ENCODE assay signal across 8 cellular contexts in the genomic region with DNA sequence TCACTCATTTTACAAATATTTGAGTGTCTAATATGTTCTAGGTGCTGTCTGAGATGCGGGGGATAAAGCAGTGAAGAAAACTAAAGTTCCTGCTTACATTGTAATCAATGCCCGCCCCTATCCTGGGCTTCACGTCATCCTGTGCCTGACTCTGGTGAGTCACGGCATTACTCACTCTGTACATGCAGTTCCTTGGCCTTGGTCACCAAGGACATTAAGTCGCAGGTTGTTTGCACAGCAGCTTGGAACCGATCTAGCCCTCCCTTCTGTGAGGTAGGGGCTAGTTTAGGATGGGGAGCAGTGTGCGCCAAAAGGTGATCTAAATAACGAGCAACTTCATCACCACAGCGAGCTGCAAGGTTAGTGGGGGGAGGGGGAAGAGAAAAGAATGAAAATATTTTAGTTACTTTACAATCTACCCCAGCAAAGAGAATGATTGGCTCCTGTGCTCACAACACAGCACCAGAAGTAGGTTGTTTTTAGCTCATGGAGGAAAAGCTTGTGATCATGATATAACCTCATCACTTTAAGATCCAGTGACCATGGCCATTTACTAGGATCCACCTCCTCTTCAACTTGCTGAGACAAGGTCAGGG. TPM values are rescaled to one million over a fixed set of nuclear protein-coding genes. Genes with fewer than 3 reads are reported as not detected.
A peak's percentile ranks its signal among the peaks of the same experiment; 100 is the strongest.
DNase-seq lines count a peak whose midpoint lies in the region; ATAC-seq and TF ChIP-seq lines count a peak whose summit lies in the region.

No MANE protein-coding gene starts in this region.

- dilution Hi-C loops in IMR-90 (cut with HindIII; ENCODE audit: low sequenced_read_pairs, unreplicated experiment), result no loop called here

- no peaks in the 10 kb centered on the region for H3K9me3 Mint-ChIP-seq in activated naive CD8-positive, alpha-beta T cell treated with anti-CD3 and anti-CD28 coated beads for 36 hours

- H3K4me2 ChIP-seq in IMR-90 (ENCODE audit: low read depth, low read length), result peak overlapping the region; percentile 86

- peak overlapping the region; percentile 60; the same call in 1 of the 2 replicates for H4K5ac ChIP-seq in IMR-90 (ENCODE audit: low read depth, low read length)

- no peaks in the 10 kb centered on the region for H3K9me3 ChIP-seq in IMR-90 (ENCODE audit: control insufficient read depth, insufficient read depth, low read length)
- no peaks in the 10 kb centered on the region for H3K9me3 ChIP-seq in transverse colon

- peaks cover 6% of the 10 kb centered on the region for H3K9me1 ChIP-seq in IMR-90 (ENCODE audit: insufficient read depth, low read length)

- 17% methylated on average over 3 of the region's 9 CpGs; no CpG with 5 or more reads in 1 of the 2 experiments for WGBS in IMR-90 (ENCODE audit: extremely low coverage in 2 of 2, insufficient read length in 1 of 2), 2 experiments
- WGBS in transverse colon (ENCODE audit: low coverage in 1 of 2), 2 donors, result 67% methylated on average over 9 of the region's 9 CpGs; no CpG with 5 or more reads in 1 of the 2 donors

- DNase-seq in IMR-90, result peak; percentile 89
- peak; percentile 20 for DNase-seq in activated naive CD8-positive, alpha-beta T cell treated with anti-CD3 and anti-CD28 coated beads for 36 hours
- peak; percentile 9 to 34 for DNase-seq in left colon
- peak; percentile 26 for DNase-seq in transverse colon
- no peak for DNase-seq in posterior vena cava (ENCODE audit: low spot score)
- no peak for DNase-seq in NCI-H2081 treated with DMSO at 0.1 percent for 48 hours (lab: John Stamatoyannopoulos, UW)

- CTCF ChIA-PET in IMR-90 (lab: Yijun Ruan, JAX), result no interaction called here

- no peaks in the 10 kb centered on the region for H3K27me3 Mint-ChIP-seq in activated naive CD8-positive, alpha-beta T cell treated with anti-CD3 and anti-CD28 coated beads for 36 hours

- no peak for TF ChIP-seq CTCF in 22Rv1 (IDR thresholded peaks at IDR 0.05)
- no peak for TF ChIP-seq CTCF in IMR-90 (conservative IDR thresholded peaks at IDR 0.05; ENCODE audit: low read depth, low read length)
- no peak for TF ChIP-seq CTCF in transverse colon (IDR thresholded peaks at IDR 0.05)

- TF ChIP-seq RAD21 in IMR-90 (IDR thresholded peaks at IDR 0.05; ENCODE audit: low read length), result no peak

- H2AK5ac ChIP-seq in IMR-90 (ENCODE audit: low read depth, low read length), result peak overlapping the region; percentile 63; the same call in 1 of the 2 replicates

- peak overlapping the region; percentile 65 for H4K91ac ChIP-seq in IMR-90 (ENCODE audit: insufficient read depth, low read depth, low read length)

- H4K8ac ChIP-seq in IMR-90 (ENCODE audit: low read depth in 2 of 2, low read length in 2 of 2), result peak overlapping the region; percentile 12 to 55; a peak in 3 of 4 replicates

- no TSS peak for BruUV-seq in IMR-90 (replicated peaks; lab: Mats Ljungman, UMichigan)

- no peaks in the 10 kb centered on the region for H4K20me1 ChIP-seq in IMR-90 (ENCODE audit: insufficient read depth, low read length)

- intact Hi-C loops in IMR-90 (cut with micrococcal nuclease), result loop anchor here (1.0 kb wide), 1 partner anchor 94 kb away; a partner anchor contains a TSS
- intact Hi-C loops in left colon (cut with DNase I, micrococcal nuclease), result no loop called here
- intact Hi-C loops in transverse colon (cut with DNase I; ENCODE audit: low total_unique reads), result no loop called here
- intact Hi-C loops in posterior vena cava (cut with DNase I), result no loop called here

- peak overlapping the region; percentile 91 for H3K27ac Mint-ChIP-seq in activated naive CD8-positive, alpha-beta T cell treated with anti-CD3 and anti-CD28 coated beads for 36 hours

- H3K4ac ChIP-seq in IMR-90 (ENCODE audit: low read depth, low read length), result peak overlapping the region; percentile 57

- H3K14ac ChIP-seq in IMR-90 (replicated peaks; ENCODE audit: low read depth, low read length), result peak overlapping the region; percentile 50

- no peak for TF ChIP-seq EP300 in transverse colon (IDR thresholded peaks at IDR 0.05; ENCODE audit: low read depth)

- peaks cover 33% of the 10 kb centered on the region for H3K36me3 Mint-ChIP-seq in activated naive CD8-positive, alpha-beta T cell treated with anti-CD3 and anti-CD28 coated beads for 36 hours

- H2AK9ac ChIP-seq in IMR-90 (replicated peaks; ENCODE audit: low read depth, low read length, poor library complexity), result peak overlapping the region; percentile 35

- no peak overlapping the region; the same call in 1 of the 2 replicates for H3K56ac ChIP-seq in IMR-90 (ENCODE audit: extremely low read depth, insufficient read depth, low read length)

- H3K36me3 ChIP-seq in IMR-90 (ENCODE audit: control insufficient read depth, insufficient read depth, low read length) (no peaks in the 10 kb centered on the region), transverse colon (no peaks in the 10 kb centered on the region)

- no peaks in the 10 kb centered on the region; the same call in none of the 2 replicates for H3K27me3 ChIP-seq in IMR-90 (ENCODE audit: control insufficient read depth, insufficient read depth, low read length)
- no peaks in the 10 kb centered on the region for H3K27me3 ChIP-seq in transverse colon

- in situ Hi-C loops in IMR-90 (cut with MboI; ENCODE audit: low sequenced_read_pairs), result no loop called here
- in situ Hi-C loops in transverse colon (cut with MboI; ENCODE audit: low pct_ligation_motif_present in 1 of 4, low pct_unique_long_range_greater_than_20kb in 1 of 4, low sequenced_read_pairs in 3 of 4), result no loop called here

- peak overlapping the region; percentile 15; the same call in 1 of the 2 replicates for H3K23ac ChIP-seq in IMR-90 (ENCODE audit: low read depth, low read length)

- TF ChIP-seq POLR2A in IMR-90 (IDR thresholded peaks at IDR 0.05; ENCODE audit: low read depth, low read length), result no peak
- TF ChIP-seq POLR2A in transverse colon (IDR thresholded peaks at IDR 0.05), result no peak

- H3K4me1 ChIP-seq in IMR-90 (ENCODE audit: control insufficient read depth, insufficient read depth, low read length), result peaks cover 4% of the 10 kb centered on the region
- H3K4me1 ChIP-seq in transverse colon, result no peaks in the 10 kb centered on the region

- POLR2A ChIA-PET in IMR-90 (lab: Charles Lee; ENCODE audit: unreplicated experiment), result no interaction called here

- H3K9ac ChIP-seq in IMR-90 (ENCODE audit: low read depth, low read length), result no peak overlapping the region

- peak overlapping the region; percentile 88 for H3K27ac ChIP-seq in 22Rv1
- peak overlapping the region; percentile 63 for H3K27ac ChIP-seq in IMR-90 (ENCODE audit: insufficient read depth, low read length)
- H3K27ac ChIP-seq in transverse colon, result no peak overlapping the region

- H3K4me3 ChIP-seq in IMR-90 (ENCODE audit: insufficient read depth, low read depth, low read length), result peak overlapping the region; percentile 29; the same call in 1 of the 2 replicates
- no peak overlapping the region for H3K4me3 ChIP-seq in transverse colon

- ATAC-seq in IMR-90 (ENCODE audit: low read depth), result peak; percentile 91
- ATAC-seq in left colon, result peak; percentile 97
- no peak for ATAC-seq in GM21526 (IDR thresholded peaks at IDR 0.05; ENCODE audit: low FRiP score, unreplicated experiment)

- H2BK20ac ChIP-seq in IMR-90 (ENCODE audit: low read depth, low read length), result peak overlapping the region; percentile 59

- H3K79me1 ChIP-seq in IMR-90 (ENCODE audit: low read depth in 1 of 2, low read length in 2 of 2), result no peaks in the 10 kb centered on the region

- peak overlapping the region; percentile 22 for H3K4me3 Mint-ChIP-seq in activated naive CD8-positive, alpha-beta T cell treated with anti-CD3 and anti-CD28 coated beads for 36 hours

- peak overlapping the region; percentile 82 for H2BK5ac ChIP-seq in IMR-90 (ENCODE audit: low read depth, low read length, poor library complexity, severe bottlenecking)

- H3K18ac ChIP-seq in IMR-90 (ENCODE audit: low read depth, low read length), result peak overlapping the region; percentile 53; the same call in 1 of the 2 replicates

- peak overlapping the region; percentile 71 for H2BK120ac ChIP-seq in IMR-90 (ENCODE audit: low read depth, low read length)

- peak overlapping the region; percentile 62 for H2AFZ ChIP-seq in IMR-90 (replicated peaks; ENCODE audit: low read length, poor library complexity)

- H2BK15ac ChIP-seq in IMR-90 (ENCODE audit: low read depth, low read length), result peak overlapping the region; percentile 48; the same call in 1 of the 3 replicates

- H3K4me1 Mint-ChIP-seq in activated naive CD8-positive, alpha-beta T cell treated with anti-CD3 and anti-CD28 coated beads for 36 hours, result peaks cover 14% of the 10 kb centered on the region

TF ChIP-seq in IMR-90, 13 proteins besides CTCF, POLR2A, EP300 and RAD21:
- 0 out of 2 replicates have a peak, but pooled peaks have one; percentile 6 for TF ChIP-seq CEBPB (IDR thresholded peaks at IDR 0.05; ENCODE audit: low read depth, low read length)
- TF ChIP-seq CHD1 (IDR thresholded peaks at IDR 0.05; ENCODE audit: low read depth, low read length), result no peak
- TF ChIP-seq NFE2L2 (IDR thresholded peaks at IDR 0.05; ENCODE audit: low read depth, low read length), result 0 out of 2 replicates have a peak, but pooled peaks have one; percentile 4
- 0 out of 2 replicates have a peak, but pooled peaks have one; percentile 13 for TF ChIP-seq BHLHE40 (IDR thresholded peaks at IDR 0.05; ENCODE audit: low read depth, low read length)
- peak; percentile 92 for TF ChIP-seq FOS (IDR thresholded peaks at IDR 0.05; ENCODE audit: low read depth, low read length)
- no peak for TF ChIP-seq SMC3 (IDR thresholded peaks at IDR 0.05; ENCODE audit: low read depth, low read length)

RNA-seq across cellular contexts. Expression of a gene that starts 48.0 kb away (rescaled TPM):
- total RNA-seq in IMR-90 (2012; rRNA removed) (28.5 and 30.8 TPM in 2 replicates), left colon (10 to 100 TPM; 19.0 to 24.6 TPM), transverse colon (10 to 100 TPM; 10.5 to 37.5 (median 18.4) TPM), posterior vena cava (10 to 100 TPM; 24.7 to 25.6 TPM)
- 12.9 and 16.1 TPM in 2 replicates for polyA plus RNA-seq in IMR-90 (2012; rRNA removed)
- 6.8 and 9.5 TPM in 2 replicates for polyA plus RNA-seq in IMR-90 (2012; cell fraction: cytosol; rRNA removed)
- polyA plus RNA-seq in IMR-90 (2012; cell fraction: nucleus; rRNA removed; ENCODE audit: low replicate concordance), result 3.0 and 22.9 TPM in 2 replicates
- total RNA-seq in activated naive CD8-positive, alpha-beta T cell treated with anti-CD3 and anti-CD28 coated beads for 36 hours, result 10 to 100 TPM; 17.9 to 19.2 TPM

Comparison
In these comparisons a context has a peak if more than half of its experiments do, and no peak if none do; other contexts are left out.
1. H3K27ac ChIP-seq: peak in 22Rv1 (single experiment) and IMR-90 (single experiment); none in transverse colon (0 of 4).
2. DNase-seq: peak in IMR-90 (single experiment), activated naive CD8-positive, alpha-beta T cell treated with anti-CD3 and anti-CD28 coated beads for 36 hours (single experiment), left colon (2 of 2) and transverse colon (single experiment); none in posterior vena cava (single experiment) and NCI-H2081 treated with DMSO at 0.1 percent for 48 hours (single experiment).